15 cellular contexts compared by ENCODE assay signal in genomic region chr12:90028620-90029051, GRCh38.
DNase-seq lines count a peak whose midpoint lies in the region; ATAC-seq, FAIRE-seq and TF ChIP-seq lines count a peak whose summit lies in the region.
"Had no signal": no experiment of that assay in that cellular context is flagged by ENCODE, and none has a peak within 500 bp of the region (broad histone marks: within the 10 kb centered on the region; RNA-seq: fewer than 3 reads in every experiment).

No MANE protein-coding gene starts in this region.

- H3K18ac ChIP-seq in mesenchymal stem cell (ENCODE audit: low read depth in 1 of 2, low read length in 2 of 2) (no peak overlapping the region), neuronal stem cell (ENCODE audit: low read length) (no peak overlapping the region)

- H4K91ac ChIP-seq in mesenchymal stem cell (ENCODE audit: low read length) (no peak overlapping the region), neuronal stem cell (ENCODE audit: low read depth, low read length, poor library complexity) (no peak overlapping the region)

- intact Hi-C loops in right cardiac atrium (cut with DNase I), result no loop called here

- H3K4me3 ChIP-seq in astrocyte (ENCODE audit: insufficient read depth, low read depth, low read length) (no peak overlapping the region), mesenchymal stem cell (ENCODE audit: insufficient read depth in 1 of 2, low read depth in 1 of 2, low read length in 2 of 2) (no peak overlapping the region), neuronal stem cell (ENCODE audit: low read length in 2 of 2) (no peak overlapping the region), right cardiac atrium (ENCODE audit: low read length) (no peak overlapping the region)
- H3K4me3 ChIP-seq: BLaER1 treated with 17β-estradiol and CSF1 and Interleukin-3, amounts not matched to agents 10 nM and 100 nM had no signal

- H3K4me3 Mint-ChIP-seq in astrocyte (ENCODE audit: unreplicated experiment), result no peak overlapping the region
- H3K4me3 Mint-ChIP-seq: immature natural killer cell; naive thymus-derived CD8-positive, alpha-beta T cell had no signal

- H2BK12ac ChIP-seq in mesenchymal stem cell (ENCODE audit: low read length in 2 of 2) (no peak overlapping the region), neuronal stem cell (ENCODE audit: low read length) (no peak overlapping the region)

- TF ChIP-seq CTCF in astrocyte (IDR thresholded peaks at IDR 0.05; ENCODE audit: insufficient read depth, low read depth, low read length), result no peak

- H2BK120ac ChIP-seq in mesenchymal stem cell (ENCODE audit: low read depth, low read length) (no peak overlapping the region), neuronal stem cell (ENCODE audit: low read depth, low read length) (no peak overlapping the region)

- H3K27ac ChIP-seq in astrocyte (ENCODE audit: low read depth, low read length) (no peak overlapping the region), mesenchymal stem cell (ENCODE audit: low read length, poor library complexity, severe bottlenecking) (no peak overlapping the region), neuronal stem cell (replicated peaks; ENCODE audit: low read length) (no peak overlapping the region), right cardiac atrium (ENCODE audit: low read length) (no peak overlapping the region)

- H3K9ac ChIP-seq in astrocyte (ENCODE audit: low read length) (no peak overlapping the region), mesenchymal stem cell (ENCODE audit: low read length) (peak overlapping the region; percentile 21), neuronal stem cell (ENCODE audit: low read depth, low read length, poor library complexity) (no peak overlapping the region)
- H3K9ac ChIP-seq: BLaER1 treated with 17β-estradiol and CSF1 and Interleukin-3, amounts not matched to agents 10 nM and 100 nM had no signal

- peaks cover 8% of the 10 kb centered on the region for H3K4me1 Mint-ChIP-seq in astrocyte (ENCODE audit: low read depth, unreplicated experiment)
- H3K4me1 Mint-ChIP-seq: immature natural killer cell had no signal

- H2AK5ac ChIP-seq in mesenchymal stem cell (ENCODE audit: low read length, severe bottlenecking) (no peak overlapping the region), neuronal stem cell (ENCODE audit: low read depth, low read length) (no peak overlapping the region)

- no peak for ATAC-seq in GM21526 (IDR thresholded peaks at IDR 0.05; ENCODE audit: low FRiP score, unreplicated experiment)
- no peak for ATAC-seq in right cardiac atrium
- ATAC-seq: naive thymus-derived CD8-positive, alpha-beta T cell had no signal

- no peaks in the 10 kb centered on the region for H3K27me3 ChIP-seq in astrocyte (ENCODE audit: insufficient read depth, low read length)
- H3K27me3 ChIP-seq in mesenchymal stem cell (ENCODE audit: control insufficient read depth in 1 of 2, insufficient read depth in 1 of 2, low read length in 2 of 2), result no peaks in the 10 kb centered on the region
- no peaks in the 10 kb centered on the region for H3K27me3 ChIP-seq in neuronal stem cell (ENCODE audit: control insufficient read depth in 3 of 3, insufficient read depth in 3 of 3, low read depth in 1 of 3, low read length in 3 of 3)
- H3K27me3 ChIP-seq in right cardiac atrium (ENCODE audit: control insufficient read depth, insufficient read depth), result no peaks in the 10 kb centered on the region
- H3K27me3 ChIP-seq: BLaER1 treated with 17β-estradiol and CSF1 and Interleukin-3, amounts not matched to agents 10 nM and 100 nM had no signal

- H3K27me3 Mint-ChIP-seq in astrocyte (ENCODE audit: low read depth, unreplicated experiment), result no peaks in the 10 kb centered on the region

- H3K79me1 ChIP-seq in mesenchymal stem cell (replicated peaks; ENCODE audit: low read length, poor library complexity, severe bottlenecking) (no peaks in the 10 kb centered on the region), neuronal stem cell (ENCODE audit: low read depth, low read length) (no peaks in the 10 kb centered on the region)

- no peak for FAIRE-seq in astrocyte (lab: Jason Lieb, UNC)
- FAIRE-seq: TTC549 had no signal

- H4K20me1 ChIP-seq in astrocyte (ENCODE audit: insufficient read depth, low read length), result no peaks in the 10 kb centered on the region
- H4K20me1 ChIP-seq: BLaER1 treated with 17β-estradiol and CSF1 and Interleukin-3, amounts not matched to agents 10 nM and 100 nM had no signal

- H3K27ac Mint-ChIP-seq in astrocyte (ENCODE audit: unreplicated experiment), result no peak overlapping the region
- H3K27ac Mint-ChIP-seq: immature natural killer cell; naive thymus-derived CD8-positive, alpha-beta T cell had no signal

- no peaks in the 10 kb centered on the region for H3K79me2 ChIP-seq in astrocyte (ENCODE audit: insufficient read depth, low read length)

- H3K4me1 ChIP-seq in astrocyte (ENCODE audit: insufficient read depth, low read length), result peaks cover 6% of the 10 kb centered on the region
- H3K4me1 ChIP-seq in mesenchymal stem cell (ENCODE audit: control insufficient read depth, insufficient read depth, low read depth, low read length), result no peaks in the 10 kb centered on the region
- H3K4me1 ChIP-seq in neuronal stem cell (ENCODE audit: control insufficient read depth in 2 of 2, insufficient read depth in 1 of 2, low read depth in 1 of 2, low read length in 2 of 2), result no peaks in the 10 kb centered on the region
- H3K4me1 ChIP-seq in right cardiac atrium (ENCODE audit: control insufficient read depth, insufficient read depth, low read length), result no peaks in the 10 kb centered on the region

- no peaks in the 10 kb centered on the region for H3K36me3 ChIP-seq in astrocyte (ENCODE audit: insufficient read depth, low read length)
- no peaks in the 10 kb centered on the region for H3K36me3 ChIP-seq in mesenchymal stem cell (ENCODE audit: control insufficient read depth in 1 of 2, insufficient read depth in 2 of 2, low read depth in 1 of 2, low read length in 2 of 2)
- no peaks in the 10 kb centered on the region for H3K36me3 ChIP-seq in neuronal stem cell (replicated peaks in 1 of 2; ENCODE audit: control insufficient read depth in 2 of 2, insufficient read depth in 2 of 2, low read length in 2 of 2)
- H3K36me3 ChIP-seq: BLaER1 treated with 17β-estradiol and CSF1 and Interleukin-3, amounts not matched to agents 10 nM and 100 nM had no signal

- no peaks in the 10 kb centered on the region for H3K9me3 ChIP-seq in astrocyte (ENCODE audit: insufficient read depth, low read depth, low read length)
- no peaks in the 10 kb centered on the region for H3K9me3 ChIP-seq in mesenchymal stem cell (ENCODE audit: control insufficient read depth, low read length)
- H3K9me3 ChIP-seq in neuronal stem cell (replicated peaks in 1 of 2; ENCODE audit: control insufficient read depth in 2 of 2, insufficient read depth in 1 of 2, low read depth in 1 of 2, low read length in 2 of 2), result no peaks in the 10 kb centered on the region
- no peaks in the 10 kb centered on the region for H3K9me3 ChIP-seq in right cardiac atrium (ENCODE audit: control insufficient read depth, low read length)
- H3K9me3 ChIP-seq: BLaER1 treated with 17β-estradiol and CSF1 and Interleukin-3, amounts not matched to agents 10 nM and 100 nM had no signal

- H2BK5ac ChIP-seq in mesenchymal stem cell (ENCODE audit: low read depth, low read length, poor library complexity, severe bottlenecking), result no peak overlapping the region
- no peak overlapping the region for H2BK5ac ChIP-seq in neuronal stem cell (ENCODE audit: low read length)

- H3K4ac ChIP-seq in mesenchymal stem cell (ENCODE audit: low read depth in 1 of 2, low read length in 2 of 2) (no peak overlapping the region), neuronal stem cell (ENCODE audit: low read length) (no peak overlapping the region)

- H2AFZ ChIP-seq in astrocyte (ENCODE audit: low read depth, low read length) (no peak overlapping the region), mesenchymal stem cell (ENCODE audit: low read depth, low read length) (no peak overlapping the region), neuronal stem cell (ENCODE audit: low read length) (no peak overlapping the region)

- no peaks in the 10 kb centered on the region for H3K36me3 Mint-ChIP-seq in astrocyte (ENCODE audit: low read depth, unreplicated experiment)
- H3K36me3 Mint-ChIP-seq: immature natural killer cell; naive thymus-derived CD8-positive, alpha-beta T cell had no signal

- H3K4me2 ChIP-seq in astrocyte (ENCODE audit: low read length) (peak overlapping the region; percentile 3), mesenchymal stem cell (ENCODE audit: low read length, poor library complexity, severe bottlenecking) (no peak overlapping the region), neuronal stem cell (ENCODE audit: insufficient read depth, low read length, poor library complexity, severe bottlenecking) (no peak overlapping the region)

- H3K14ac ChIP-seq in mesenchymal stem cell (ENCODE audit: low read length in 2 of 2), result no peak overlapping the region
- H3K14ac ChIP-seq in neuronal stem cell (ENCODE audit: low read length), result no peak overlapping the region

- H3K23ac ChIP-seq in mesenchymal stem cell (ENCODE audit: low read length in 2 of 2) (no peak overlapping the region), neuronal stem cell (ENCODE audit: low read depth, low read length, poor library complexity) (no peak overlapping the region)

- H4K8ac ChIP-seq in mesenchymal stem cell (ENCODE audit: low read length) (no peak overlapping the region), neuronal stem cell (ENCODE audit: low read depth, low read length) (no peak overlapping the region)

- peak; percentile 12 for DNase-seq in COR-L47 (lab: John Stamatoyannopoulos, UW)
- peak; percentile 58 for DNase-seq in HT-29 (ENCODE audit: low spot score)
- DNase-seq in astrocyte (ENCODE audit: low read depth), result peak; percentile 19
- peak; percentile 64 for DNase-seq in mesenchymal stem cell
- no peak for DNase-seq in neuronal stem cell (ENCODE audit: low spot score)
- no peak for DNase-seq in inferior parietal cortex (ENCODE audit: extremely low spot score)
- DNase-seq in right cardiac atrium, result no peak
- DNase-seq: GOT3; immature natural killer cell; naive thymus-derived CD8-positive, alpha-beta T cell; NCI-H226; RPMI8226 had no signal

- H2BK15ac ChIP-seq in mesenchymal stem cell (ENCODE audit: low read depth, poor library complexity, severe bottlenecking) (no peak overlapping the region), neuronal stem cell (ENCODE audit: low read length) (no peak overlapping the region)

- H3K9me3 Mint-ChIP-seq in astrocyte (ENCODE audit: unreplicated experiment), result no peaks in the 10 kb centered on the region
- H3K9me3 Mint-ChIP-seq: immature natural killer cell; naive thymus-derived CD8-positive, alpha-beta T cell had no signal

Comparison
In these comparisons a context has a peak if more than half of its experiments do, and no peak if none do; other contexts are left out.
1. DNase-seq: peak in COR-L47 (single experiment), HT-29 (single experiment), astrocyte (single experiment) and mesenchymal stem cell (single experiment); none in neuronal stem cell (single experiment), inferior parietal cortex (single experiment) and right cardiac atrium (0 of 3).